ENCODE assay signal across 23 cellular contexts in the genomic region with DNA sequence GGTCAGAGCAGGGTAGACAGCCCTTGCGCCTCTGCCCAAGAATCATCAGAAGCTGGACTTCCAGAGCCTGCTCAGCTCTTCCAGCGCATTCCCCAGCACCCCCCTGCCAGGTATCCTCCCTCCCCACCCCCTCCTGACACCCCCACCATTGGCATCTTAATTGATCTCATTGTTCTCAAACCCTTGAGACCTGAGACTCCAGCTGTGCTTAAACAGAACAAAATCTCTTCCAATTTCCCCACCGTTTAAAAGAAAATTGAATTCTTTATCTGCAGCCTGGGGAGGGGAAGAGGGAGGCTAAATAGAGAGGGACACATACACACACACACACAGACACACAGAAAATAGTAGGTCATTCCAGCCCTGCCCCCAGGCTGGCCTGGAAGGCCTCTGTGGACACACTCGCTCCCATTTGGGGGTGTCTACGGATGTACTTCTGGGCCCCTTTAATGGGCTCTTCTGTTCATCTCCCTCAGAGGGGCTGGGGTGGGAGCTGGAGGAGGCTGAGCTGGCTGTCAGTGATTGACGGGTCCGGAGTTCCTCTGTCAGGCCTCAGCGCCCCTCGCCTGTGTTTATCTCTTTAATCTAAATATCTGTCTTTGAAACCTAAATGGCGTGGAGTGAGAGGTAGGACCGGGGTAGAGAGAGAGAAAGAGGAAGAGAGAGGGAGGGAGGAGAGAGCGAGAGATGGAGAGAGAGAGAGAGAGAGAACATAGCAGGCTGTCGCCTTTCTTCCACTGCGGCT.
DNase-seq lines count a peak whose midpoint lies in the region; ATAC-seq and TF ChIP-seq lines count a peak whose summit lies in the region.
"Had no signal": no experiment of that assay in that cellular context is flagged by ENCODE, and none has a peak within 500 bp of the region (broad histone marks: within the 10 kb centered on the region; RNA-seq: fewer than 3 reads in every experiment).

No MANE protein-coding gene starts in this region.

- no peak overlapping the region for H4K8ac ChIP-seq in neuronal stem cell (ENCODE audit: low read depth, low read length)

- H3K4me3 Mint-ChIP-seq in GM23338: peak overlapping the region; percentile 50
- H3K4me3 Mint-ChIP-seq: activated naive CD4-positive, alpha-beta T cell treated with anti-CD3 and anti-CD28 coated beads, Interleukin-2, amount 50 U/mL, for 24 hours; activated T-helper 1 cell treated with anti-CD3 and anti-CD28 coated beads, Interleukin-12 subunit alpha, Interleukin-12 subunit beta, Interleukin-2, Interleukin-4 antibody, amounts not matched to agents 30 ng/mL and 10 ng/mL and 1 ng/mL, durations not matched to agents 14 hours and 24 hours and 36 hours; CD14-positive monocyte; T-helper 1 cell treated with Interleukin-12 subunit alpha and Interleukin-12 subunit beta and Interleukin-4 antibody, amounts not matched to agents 30 μg/mL and 1 μg/mL, for 36 hours had no signal

- H2AK5ac ChIP-seq in neuronal stem cell (ENCODE audit: low read depth, low read length): no peak overlapping the region

- no peak overlapping the region for H2BK120ac ChIP-seq in neuronal stem cell (ENCODE audit: low read depth, low read length)

- H3K4me1 ChIP-seq in GM23338 (ENCODE audit: insufficient read depth) (peaks cover 35% of the 10 kb centered on the region), NT2/D1 (ENCODE audit: insufficient read depth, insufficient read length) (peaks cover 31% of the 10 kb centered on the region), iPS-18a (ENCODE audit: control insufficient read depth, low read depth, low read length) (peaks cover 50% of the 10 kb centered on the region), neuronal stem cell (ENCODE audit: control insufficient read depth in 2 of 2, insufficient read depth in 1 of 2, low read depth in 1 of 2, low read length in 2 of 2) (peaks cover 11 to 34% of the 10 kb centered on the region in 2 donors), right atrium auricular region (no peaks in the 10 kb centered on the region)
- H3K4me1 ChIP-seq: gastroesophageal sphincter, SJSA1 had no signal

- H3K27ac Mint-ChIP-seq in GM23338: peak overlapping the region; percentile 69
- H3K27ac Mint-ChIP-seq: activated naive CD4-positive, alpha-beta T cell treated with anti-CD3 and anti-CD28 coated beads, Interleukin-2, amount 50 U/mL, for 24 hours; activated T-helper 1 cell treated with anti-CD3 and anti-CD28 coated beads, Interleukin-12 subunit alpha, Interleukin-12 subunit beta, Interleukin-2, Interleukin-4 antibody, amounts not matched to agents 30 ng/mL and 10 ng/mL and 1 ng/mL, durations not matched to agents 14 hours and 24 hours and 36 hours; T-helper 1 cell treated with Interleukin-12 subunit alpha and Interleukin-12 subunit beta and Interleukin-4 antibody, amounts not matched to agents 30 μg/mL and 1 μg/mL, for 36 hours had no signal

- no peak overlapping the region for H4K91ac ChIP-seq in neuronal stem cell (ENCODE audit: low read depth, low read length, poor library complexity)

- H3K9ac ChIP-seq in NT2/D1 (ENCODE audit: insufficient read length, low read depth): no peak overlapping the region
- peak overlapping the region; percentile 22 for H3K9ac ChIP-seq in iPS-18a (ENCODE audit: low read length)
- H3K9ac ChIP-seq in neuronal stem cell (ENCODE audit: low read depth, low read length, poor library complexity): no peak overlapping the region

- no CpG with 5 or more reads among the region's 14 CpGs for WGBS in neuronal stem cell (ENCODE audit: extremely low coverage in 2 of 2, insufficient read length in 2 of 2, insufficient replicate concordance in 1 of 2), 2 donors

- 0 out of 3 replicates have a peak, but pooled peaks cover 3% of the 10 kb centered on the region for H3K36me3 Mint-ChIP-seq in GM23338 (ENCODE audit: low read depth)
- H3K36me3 Mint-ChIP-seq: activated naive CD4-positive, alpha-beta T cell treated with anti-CD3 and anti-CD28 coated beads, Interleukin-2, amount 50 U/mL, for 24 hours had no signal

- H3K4me3 ChIP-seq in GM23338 (peak overlapping the region; percentile 47), NT2/D1 (ENCODE audit: insufficient read length, low read depth) (peak overlapping the region; percentile 2), iPS-18a (ENCODE audit: low read length) (peak overlapping the region; percentile 46), neuronal stem cell (ENCODE audit: low read length in 2 of 2) (no peak overlapping the region), right atrium auricular region (no peak overlapping the region)
- H3K4me3 ChIP-seq: cardiac muscle cell, gastroesophageal sphincter, SJSA1, smooth muscle cell had no signal

- H2AFZ ChIP-seq in GM23338 (peak overlapping the region; percentile 25; the same call in 1 of the 2 replicates), neuronal stem cell (ENCODE audit: low read length) (peak overlapping the region; percentile 86)

- no peak overlapping the region for H3K18ac ChIP-seq in neuronal stem cell (ENCODE audit: low read length)

- H4K20me1 ChIP-seq in GM23338 (replicated peaks; ENCODE audit: insufficient read depth): no peaks in the 10 kb centered on the region

- no peak overlapping the region for H3K4ac ChIP-seq in neuronal stem cell (ENCODE audit: low read length)

- H3K79me2 ChIP-seq in GM23338 (replicated peaks; ENCODE audit: insufficient read depth): no peaks in the 10 kb centered on the region

- H3K4me1 Mint-ChIP-seq in GM23338: peaks cover 65% of the 10 kb centered on the region
- H3K4me1 Mint-ChIP-seq: activated naive CD4-positive, alpha-beta T cell treated with anti-CD3 and anti-CD28 coated beads, Interleukin-2, amount 50 U/mL, for 24 hours had no signal

- H3K27me3 ChIP-seq in GM23338 (ENCODE audit: insufficient read depth) (peaks cover 18% of the 10 kb centered on the region), NT2/D1 (ENCODE audit: insufficient read depth, insufficient read length) (peaks cover 74% of the 10 kb centered on the region), iPS-18a (ENCODE audit: control insufficient read depth, insufficient read depth, low read length) (peaks cover 49% of the 10 kb centered on the region), neuronal stem cell (ENCODE audit: control insufficient read depth in 3 of 3, insufficient read depth in 3 of 3, low read depth in 1 of 3, low read length in 3 of 3) (peaks cover 0 to 13% (median 0%) of the 10 kb centered on the region in 3 experiments), right atrium auricular region (no peaks in the 10 kb centered on the region)
- H3K27me3 ChIP-seq: cardiac muscle cell, gastroesophageal sphincter, SJSA1 had no signal

- H2BK15ac ChIP-seq in neuronal stem cell (ENCODE audit: low read length): no peak overlapping the region

- H3K27ac ChIP-seq in GM23338 (ENCODE audit: low read depth) (peak overlapping the region; percentile 62), iPS-18a (ENCODE audit: low read length) (no peak overlapping the region), neuronal stem cell (replicated peaks; ENCODE audit: low read length) (peak overlapping the region; percentile 74), right atrium auricular region (no peak overlapping the region)
- H3K27ac ChIP-seq: cardiac muscle cell, gastroesophageal sphincter, SJSA1 had no signal

- no peak overlapping the region for H3K23ac ChIP-seq in neuronal stem cell (ENCODE audit: low read depth, low read length, poor library complexity)

- H3K9me3 ChIP-seq in NT2/D1 (ENCODE audit: insufficient read depth, low read length) (no peaks in the 10 kb centered on the region), iPS-18a (ENCODE audit: control insufficient read depth, low read depth, low read length) (no peaks in the 10 kb centered on the region), neuronal stem cell (replicated peaks in 1 of 2; ENCODE audit: control insufficient read depth in 2 of 2, insufficient read depth in 1 of 2, low read depth in 1 of 2, low read length in 2 of 2) (no peaks in the 10 kb centered on the region), right atrium auricular region (no peaks in the 10 kb centered on the region)
- H3K9me3 ChIP-seq: gastroesophageal sphincter, SJSA1 had no signal

- H3K27me3 Mint-ChIP-seq in GM23338 (ENCODE audit: insufficient read depth, low read depth, poor library complexity): peaks cover 46% of the 10 kb centered on the region
- H3K27me3 Mint-ChIP-seq: activated naive CD4-positive, alpha-beta T cell treated with anti-CD3 and anti-CD28 coated beads, Interleukin-2, amount 50 U/mL, for 24 hours had no signal

- DNase-seq in GM23338 (ENCODE audit: low spot score): peak; percentile 80
- peak; percentile 82 for DNase-seq in NT2/D1 (ENCODE audit: low read depth, low spot score)
- DNase-seq in neuronal stem cell (ENCODE audit: low spot score): peak; percentile 37
- DNase-seq in NCI-H1105 (lab: John Stamatoyannopoulos, UW): no peak
- no peak for DNase-seq in activated CD8-positive, alpha-beta memory T cell treated with anti-CD3 and anti-CD28 coated beads, Interleukin-2, amount 50 U/mL, for 4 hours
- DNase-seq in right atrium auricular region (ENCODE audit: low spot score): no peak
- DNase-seq: activated CD4-positive, alpha-beta T cell treated with anti-CD3 and anti-CD28 coated beads for 4 hours; anterior cingulate cortex; EL; hippocampal formation; Kasumi-1; mammary epithelial cell; NCI-H187; stimulated activated CD4-positive, alpha-beta T cell treated with anti-CD3 and anti-CD28 coated beads, Interleukin-2, amount 100 ng/mL, for 24 hours had no signal

- H2BK12ac ChIP-seq in neuronal stem cell (ENCODE audit: low read length): no peak overlapping the region

- peak overlapping the region; percentile 76 for H3K4me2 ChIP-seq in GM23338
- peak overlapping the region; percentile 43 for H3K4me2 ChIP-seq in neuronal stem cell (ENCODE audit: insufficient read depth, low read length, poor library complexity, severe bottlenecking)
- H3K4me2 ChIP-seq: smooth muscle cell had no signal

- peak; percentile 67 for ATAC-seq in GM23338
- ATAC-seq: gastroesophageal sphincter had no signal

- H2BK5ac ChIP-seq in neuronal stem cell (ENCODE audit: low read length): no peak overlapping the region

- no peak overlapping the region for H3K14ac ChIP-seq in neuronal stem cell (ENCODE audit: low read length)

- H3F3A ChIP-seq in GM23338 (replicated peaks; ENCODE audit: low read depth): no peaks in the 10 kb centered on the region; the same call in 1 of the 2 replicates

- H3K9me3 Mint-ChIP-seq in GM23338: 0 out of 3 replicates have a peak, but pooled peaks cover 3% of the 10 kb centered on the region
- H3K9me3 Mint-ChIP-seq: activated naive CD4-positive, alpha-beta T cell treated with anti-CD3 and anti-CD28 coated beads, Interleukin-2, amount 50 U/mL, for 24 hours; activated T-helper 1 cell treated with anti-CD3 and anti-CD28 coated beads, Interleukin-12 subunit alpha, Interleukin-12 subunit beta, Interleukin-2, Interleukin-4 antibody, amounts not matched to agents 30 ng/mL and 10 ng/mL and 1 ng/mL, durations not matched to agents 14 hours and 24 hours and 36 hours; T-helper 1 cell treated with Interleukin-12 subunit alpha and Interleukin-12 subunit beta and Interleukin-4 antibody, amounts not matched to agents 30 μg/mL and 1 μg/mL, for 36 hours had no signal

- no peaks in the 10 kb centered on the region for H3K36me3 ChIP-seq in GM23338 (ENCODE audit: insufficient read depth)
- H3K36me3 ChIP-seq in NT2/D1 (ENCODE audit: insufficient read depth, insufficient read length, low read length): no peaks in the 10 kb centered on the region
- no peaks in the 10 kb centered on the region for H3K36me3 ChIP-seq in iPS-18a (ENCODE audit: control insufficient read depth, low read depth, low read length)
- no peaks in the 10 kb centered on the region for H3K36me3 ChIP-seq in neuronal stem cell (replicated peaks in 1 of 2; ENCODE audit: control insufficient read depth in 2 of 2, insufficient read depth in 2 of 2, low read length in 2 of 2)
- no peaks in the 10 kb centered on the region for H3K36me3 ChIP-seq in right atrium auricular region
- H3K36me3 ChIP-seq: cardiac muscle cell, gastroesophageal sphincter, SJSA1 had no signal

- no peaks in the 10 kb centered on the region for H3K79me1 ChIP-seq in neuronal stem cell (ENCODE audit: low read depth, low read length)

- no peak for TF ChIP-seq CTCF in GM23338 (conservative IDR thresholded peaks at IDR 0.05; ENCODE audit: low read depth in 2 of 2)
- no peak for TF ChIP-seq CTCF in right atrium auricular region (IDR thresholded peaks at IDR 0.05)

- H3K9me2 ChIP-seq in GM23338 (ENCODE audit: insufficient read depth): no peaks in the 10 kb centered on the region

Comparison
In these comparisons a context has a peak if more than half of its experiments do, and no peak if none do; other contexts are left out.
1. DNase-seq: peak in GM23338 (single experiment), NT2/D1 (single experiment) and neuronal stem cell (single experiment); none in NCI-H1105 (single experiment), activated CD8-positive, alpha-beta memory T cell treated with anti-CD3 and anti-CD28 coated beads, Interleukin-2, amount 50 U/mL, for 4 hours (single experiment) and right atrium auricular region (single experiment).
2. H3K27ac ChIP-seq: peak in GM23338 (single experiment) and neuronal stem cell (single experiment); none in iPS-18a (single experiment) and right atrium auricular region (0 of 2).
3. H3K4me3 ChIP-seq: peak in GM23338 (single experiment), NT2/D1 (single experiment) and iPS-18a (single experiment); none in neuronal stem cell (0 of 2) and right atrium auricular region (0 of 2).